ENCODE assay signal across 27 cellular contexts in genomic region chrX:29024813-29025342, GRCh38.
A peak's percentile ranks its signal among the peaks of the same experiment; 100 is the strongest.
DNase-seq lines count a peak whose midpoint lies in the region; ATAC-seq, FAIRE-seq and TF ChIP-seq lines count a peak whose summit lies in the region.
"Had no signal": no experiment of that assay in that cellular context is flagged by ENCODE, and none has a peak within 500 bp of the region (broad histone marks: within the 10 kb centered on the region; RNA-seq: fewer than 3 reads in every experiment).

No MANE protein-coding gene starts in this region.

- CTCF ChIA-PET in RWPE1 (lab: Yijun Ruan, JAX): no interaction called here

- H3K9me3 ChIP-seq in astrocyte (ENCODE audit: insufficient read depth, low read depth, low read length) (no peaks in the 10 kb centered on the region), keratinocyte (ENCODE audit: control insufficient read depth, low read depth, low read length) (no peaks in the 10 kb centered on the region)
- H3K9me3 ChIP-seq: right lobe of liver, transverse colon had no signal

- H4K20me1 ChIP-seq in astrocyte (ENCODE audit: insufficient read depth, low read length) (no peaks in the 10 kb centered on the region), keratinocyte (ENCODE audit: control insufficient read depth, extremely low read depth, insufficient read depth, low read length) (no peaks in the 10 kb centered on the region)

- TF ChIP-seq CTCF in NB4 (IDR thresholded peaks at IDR 0.05; ENCODE audit: low read depth, low read length) (no peak), astrocyte (IDR thresholded peaks at IDR 0.05; ENCODE audit: insufficient read depth, low read depth, low read length) (no peak), keratinocyte (optimal IDR thresholded peaks at IDR 0.05 in 1 of 3, IDR thresholded peaks at IDR 0.05 in 1 of 3, conservative IDR thresholded peaks at IDR 0.05 in 1 of 3; ENCODE audit: extremely low read depth in 1 of 3, insufficient read depth in 2 of 3, low read length in 3 of 3) (no peak), RWPE1 (conservative IDR thresholded peaks at IDR 0.05; ENCODE audit: low read depth) (no peak)

- POLR2A ChIA-PET in RWPE1 (lab: Yijun Ruan, JAX; ENCODE audit: low non-redundant PET): no interaction called here

- no peak overlapping the region for H3K27ac Mint-ChIP-seq in astrocyte (ENCODE audit: unreplicated experiment)
- H3K27ac Mint-ChIP-seq: activated CD4-positive, alpha-beta T cell treated with anti-CD3 and anti-CD28 coated beads for 36 hours; activated T-helper 1 cell treated with anti-CD3 and anti-CD28 coated beads, Interleukin-12 subunit alpha, Interleukin-12 subunit beta, Interleukin-2, Interleukin-4 antibody, amounts not matched to agents 30 ng/mL and 10 ng/mL and 1 ng/mL, durations not matched to agents 14 hours and 24 hours and 36 hours; HFFc6; T-cell had no signal

- dilution Hi-C loops in keratinocyte (cut with MboI; ENCODE audit: extremely low pct_ligation_motif_present, low sequenced_read_pairs): no loop called here

- H3K9me1 ChIP-seq in keratinocyte (ENCODE audit: control insufficient read depth, extremely low read depth, insufficient read depth, low read length): no peaks in the 10 kb centered on the region

- no peaks in the 10 kb centered on the region for H3K9me3 Mint-ChIP-seq in astrocyte (ENCODE audit: unreplicated experiment)

- no peak overlapping the region for H3K4me3 Mint-ChIP-seq in astrocyte (ENCODE audit: unreplicated experiment)
- H3K4me3 Mint-ChIP-seq: activated CD4-positive, alpha-beta T cell treated with anti-CD3 and anti-CD28 coated beads for 36 hours; activated T-helper 1 cell treated with anti-CD3 and anti-CD28 coated beads, Interleukin-12 subunit alpha, Interleukin-12 subunit beta, Interleukin-2, Interleukin-4 antibody, amounts not matched to agents 30 ng/mL and 10 ng/mL and 1 ng/mL, durations not matched to agents 14 hours and 24 hours and 36 hours; central memory CD8-positive, alpha-beta T cell; HFFc6; T-cell had no signal

- peak; percentile 47 for FAIRE-seq in astrocyte (lab: Jason Lieb, UNC)
- no peak for FAIRE-seq in keratinocyte (lab: Jason Lieb, UNC)
- FAIRE-seq: endothelial cell of umbilical vein, frontal cortex, GM12892, TTC549 had no signal

- H3K4me2 ChIP-seq in astrocyte (ENCODE audit: low read length): no peak overlapping the region
- H3K4me2 ChIP-seq in keratinocyte (ENCODE audit: control insufficient read depth, extremely low read depth, insufficient read depth, low read depth, low read length): no peak overlapping the region

- no peak for TF ChIP-seq POLR2A in NB4 (IDR thresholded peaks at IDR 0.05; ENCODE audit: extremely low read depth, insufficient read length)

- H3K27me3 ChIP-seq in astrocyte (ENCODE audit: insufficient read depth, low read length) (no peaks in the 10 kb centered on the region), keratinocyte (ENCODE audit: control insufficient read depth, extremely low read depth, insufficient read depth, low read length) (no peaks in the 10 kb centered on the region)
- H3K27me3 ChIP-seq: right lobe of liver, transverse colon had no signal

- H3K4me3 ChIP-seq in NB4 (ENCODE audit: low read depth, low read length) (no peak overlapping the region), astrocyte (ENCODE audit: insufficient read depth, low read depth, low read length) (no peak overlapping the region), keratinocyte (ENCODE audit: control insufficient read depth in 2 of 3, extremely low read depth in 1 of 3, insufficient read depth in 2 of 3, low read depth in 1 of 3, low read length in 3 of 3) (no peak overlapping the region)
- H3K4me3 ChIP-seq: dorsolateral prefrontal cortex, right lobe of liver, transverse colon had no signal

- no peaks in the 10 kb centered on the region for H3K36me3 Mint-ChIP-seq in astrocyte (ENCODE audit: low read depth, unreplicated experiment)
- H3K36me3 Mint-ChIP-seq: T-cell had no signal

- H2AFZ ChIP-seq in astrocyte (ENCODE audit: low read depth, low read length) (no peak overlapping the region), keratinocyte (ENCODE audit: control insufficient read depth, low read length) (no peak overlapping the region)

- no peak overlapping the region for H3K27ac ChIP-seq in astrocyte (ENCODE audit: low read depth, low read length)
- H3K27ac ChIP-seq in keratinocyte (ENCODE audit: control insufficient read depth, insufficient read depth, low read length): no peak overlapping the region
- H3K27ac ChIP-seq in RWPE1: no peak overlapping the region
- H3K27ac ChIP-seq: 22Rv1, right lobe of liver, transverse colon had no signal

- peak; percentile 10 for DNase-seq in SIG-M5 treated with dmso at 0.1 percent for 504 hours (lab: John Stamatoyannopoulos, UW; ENCODE audit: unreplicated experiment)
- DNase-seq in SIG-M5 (lab: John Stamatoyannopoulos, UW): no peak
- DNase-seq in NB4 (ENCODE audit: low read depth): peak; percentile 65
- DNase-seq in astrocyte (ENCODE audit: low read depth): no peak
- DNase-seq in keratinocyte (ENCODE audit: low read depth, low spot score): peak; percentile 7
- DNase-seq in RWPE1 (ENCODE audit: low spot score): no peak
- DNase-seq in SW 1271 (lab: John Stamatoyannopoulos, UW): no peak
- DNase-seq: activated CD4-positive, alpha-beta T cell treated with anti-CD3 and anti-CD28 coated beads for 36 hours; activated naive CD4-positive, alpha-beta T cell treated with anti-CD3 and anti-CD28 coated beads, Interleukin-2, amount 50 U/mL, for 16 hours; anterior cingulate cortex; dorsolateral prefrontal cortex; HFFc6; hippocampal formation; left ventricle myocardium superior; NCI-H1092; NCI-H2081; right lobe of liver; T-cell; transverse colon had no signal

- H3K79me2 ChIP-seq in astrocyte (ENCODE audit: insufficient read depth, low read length) (no peaks in the 10 kb centered on the region), keratinocyte (ENCODE audit: control insufficient read depth, insufficient read depth, low read length) (no peaks in the 10 kb centered on the region)

- H3K9ac ChIP-seq in astrocyte (ENCODE audit: low read length) (no peak overlapping the region), keratinocyte (ENCODE audit: control insufficient read depth, extremely low read depth, insufficient read depth, low read length) (no peak overlapping the region)

- no peak for ATAC-seq in HG02623 (IDR thresholded peaks at IDR 0.05; ENCODE audit: unreplicated experiment)
- ATAC-seq: activated CD4-positive, alpha-beta T cell treated with anti-CD3 and anti-CD28 coated beads for 36 hours; left ventricle myocardium superior; right lobe of liver; T-cell had no signal

- no peaks in the 10 kb centered on the region for H3K4me1 Mint-ChIP-seq in astrocyte (ENCODE audit: low read depth, unreplicated experiment)
- H3K4me1 Mint-ChIP-seq: activated CD4-positive, alpha-beta T cell treated with anti-CD3 and anti-CD28 coated beads for 36 hours; central memory CD8-positive, alpha-beta T cell; T-cell had no signal

- H3K36me3 ChIP-seq in astrocyte (ENCODE audit: insufficient read depth, low read length) (no peaks in the 10 kb centered on the region), keratinocyte (ENCODE audit: control insufficient read depth in 2 of 2, extremely low read depth in 1 of 2, insufficient read depth in 2 of 2, low read length in 2 of 2) (no peaks in the 10 kb centered on the region)
- H3K36me3 ChIP-seq: right lobe of liver, transverse colon had no signal

- H3K27me3 Mint-ChIP-seq in astrocyte (ENCODE audit: low read depth, unreplicated experiment): no peaks in the 10 kb centered on the region
- H3K27me3 Mint-ChIP-seq: activated CD4-positive, alpha-beta T cell treated with anti-CD3 and anti-CD28 coated beads for 36 hours; central memory CD8-positive, alpha-beta T cell; T-cell had no signal

- no peaks in the 10 kb centered on the region for H3K4me1 ChIP-seq in astrocyte (ENCODE audit: insufficient read depth, low read length)
- no peaks in the 10 kb centered on the region for H3K4me1 ChIP-seq in keratinocyte (ENCODE audit: control insufficient read depth, extremely low read depth, insufficient read depth, low read length)
- H3K4me1 ChIP-seq: right lobe of liver, transverse colon had no signal

Comparison
In these comparisons a context has a peak if more than half of its experiments do, and no peak if none do; other contexts are left out.
1. DNase-seq: peak in SIG-M5 treated with dmso at 0.1 percent for 504 hours (single experiment), NB4 (single experiment) and keratinocyte (single experiment); none in SIG-M5 (single experiment), astrocyte (single experiment), RWPE1 (single experiment) and SW 1271 (0 of 2).